In genomic region chr3:139180489-139180888, GRCh38 we compare ENCODE assay signal across 10 cellular contexts.
"Had no signal": no experiment of that assay in that cellular context is flagged by ENCODE, and none has a peak within 500 bp of the region (broad histone marks: within the 10 kb centered on the region; RNA-seq: fewer than 3 reads in every experiment).

No MANE protein-coding gene starts in this region.

- H3K36me3 ChIP-seq: HAP-1 had no signal

- FAIRE-seq: H1, H54 had no signal

- ATAC-seq: GM23338 had no signal

- H3K4me1 ChIP-seq: HAP-1 had no signal

- H3K27ac ChIP-seq: GM23248 had no signal

- H3K4me3 ChIP-seq: GM23248, GM23338, HAP-1 had no signal

- DNase-seq: GM23248, GOT3, H7, H9, HCEC 1CT, HFFc6 had no signal

- H3K4me2 ChIP-seq: GM23338 had no signal

- H3K9ac ChIP-seq: GM23248 had no signal

- H3K9me3 ChIP-seq: HAP-1 had no signal

- H2AFZ ChIP-seq: GM23248, GM23338 had no signal
